1 cellular context compared by ENCODE assay signal in the genomic region with DNA sequence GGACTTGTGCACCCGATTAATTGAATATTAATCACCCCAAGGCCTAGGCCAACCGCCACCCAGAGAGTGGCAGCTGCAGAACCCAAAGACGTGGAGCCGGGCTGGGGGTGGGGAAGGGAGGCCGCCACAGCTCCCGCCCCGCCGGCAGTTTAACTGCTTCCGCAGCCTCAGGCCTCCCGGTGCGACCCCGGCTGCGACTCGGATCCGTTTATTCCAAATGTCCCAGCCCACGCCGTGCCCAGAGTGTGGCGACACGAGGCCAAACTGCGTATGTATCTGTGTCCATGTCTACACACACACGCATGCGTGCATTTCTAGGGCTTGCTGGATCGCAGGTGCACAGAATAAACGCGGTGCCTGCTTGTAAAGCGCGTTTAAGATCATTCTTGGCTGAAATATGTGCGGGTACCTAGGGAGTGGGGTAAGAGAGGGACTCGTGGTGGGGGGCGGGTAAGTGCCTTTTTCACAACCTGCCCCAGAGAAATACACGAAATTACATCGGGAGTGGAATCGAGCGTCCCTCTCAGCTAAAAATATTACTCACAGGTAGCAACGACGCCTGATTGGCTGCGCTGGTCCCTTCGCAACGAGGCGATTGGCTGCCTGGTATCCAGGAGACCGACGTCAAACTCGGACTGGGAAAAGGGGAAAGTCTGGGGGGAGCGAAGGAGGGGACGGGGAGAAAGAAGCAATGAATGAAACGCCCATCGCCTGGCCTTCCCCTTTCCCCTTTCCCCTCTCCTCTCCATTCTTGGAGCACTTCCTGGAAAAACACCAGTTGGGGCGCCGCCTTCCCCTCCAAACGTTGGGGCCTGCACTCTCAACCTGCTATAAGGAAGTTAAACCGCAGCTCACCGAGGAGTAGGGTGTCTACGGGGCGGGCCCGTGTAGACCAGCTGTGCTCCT.
A peak's percentile ranks its signal among the peaks of the same experiment; 100 is the strongest.
TF ChIP-seq lines count a peak whose summit lies in the region.

No MANE protein-coding gene starts in this region.

TF ChIP-seq in HepG2, 621 proteins besides CTCF, POLR2A, EP300 and RAD21 (continued from another document and continues in another):
- TF ChIP-seq MEIS1 (CRISPR knock-in tag; IDR thresholded peaks at IDR 0.05; ENCODE audit: borderline replicate concordance) (peak; percentile 7; the same call in 1 of the 2 replicates), MTA3 (CRISPR knock-in tag; IDR thresholded peaks at IDR 0.05) (no peak), YEATS2 (CRISPR knock-in tag; IDR thresholded peaks at IDR 0.05; ENCODE audit: borderline replicate concordance) (no peak), BORCS8-MEF2B (CRISPR knock-in tag; IDR thresholded peaks at IDR 0.05) (peak; percentile 43), ZBTB38 (CRISPR knock-in tag; IDR thresholded peaks at IDR 0.05) (peak; percentile 83), ATF2 (CRISPR knock-in tag; IDR thresholded peaks at IDR 0.05) (peak; percentile 67), ZNF251 (CRISPR knock-in tag; IDR thresholded peaks at IDR 0.05) (no peak), U2AF1 (optimal IDR thresholded peaks at IDR 0.05; ENCODE audit: low read depth, low read length) (peak; percentile 90), PITX1 (CRISPR knock-in tag; IDR thresholded peaks at IDR 0.05) (no peak), ZNF878 (CRISPR knock-in tag; IDR thresholded peaks at IDR 0.05) (peak; percentile 78; the same call in 1 of the 2 replicates), ATF7 (IDR thresholded peaks at IDR 0.05) (no peak), ATF7 (CRISPR knock-in tag; IDR thresholded peaks at IDR 0.05) (0 out of 2 replicates have a peak, but pooled peaks have one; percentile 37), ZNF569 (CRISPR knock-in tag; IDR thresholded peaks at IDR 0.05; ENCODE audit: borderline replicate concordance) (no peak), RARG (CRISPR knock-in tag; IDR thresholded peaks at IDR 0.05; ENCODE audit: low read depth) (no peak), HNF4G (IDR thresholded peaks at IDR 0.05; ENCODE audit: borderline replicate concordance, low read depth, low read length) (peak; percentile 16; the same call in 1 of the 2 replicates), HNF4G (CRISPR knock-in tag; IDR thresholded peaks at IDR 0.05; ENCODE audit: borderline replicate concordance, low read depth) (peak; percentile 20; the same call in 1 of the 2 replicates), ZNF224 (CRISPR knock-in tag; IDR thresholded peaks at IDR 0.05) (peak; percentile 73; the same call in 1 of the 2 replicates), DZIP1 (CRISPR knock-in tag; IDR thresholded peaks at IDR 0.05) (peak; percentile 70), ZNF136 (CRISPR knock-in tag; IDR thresholded peaks at IDR 0.05; ENCODE audit: low read depth) (0 out of 2 replicates have a peak, but pooled peaks have one; percentile 16), BCL6 (CRISPR knock-in tag; IDR thresholded peaks at IDR 0.05) (peak; percentile 40), ZNF552 (CRISPR knock-in tag; IDR thresholded peaks at IDR 0.05; ENCODE audit: borderline replicate concordance) (no peak), ZNF3 (CRISPR knock-in tag; IDR thresholded peaks at IDR 0.05) (no peak), SMARCE1 (IDR thresholded peaks at IDR 0.05; ENCODE audit: borderline replicate concordance) (no peak)
- TF ChIP-seq, protein P1, sequence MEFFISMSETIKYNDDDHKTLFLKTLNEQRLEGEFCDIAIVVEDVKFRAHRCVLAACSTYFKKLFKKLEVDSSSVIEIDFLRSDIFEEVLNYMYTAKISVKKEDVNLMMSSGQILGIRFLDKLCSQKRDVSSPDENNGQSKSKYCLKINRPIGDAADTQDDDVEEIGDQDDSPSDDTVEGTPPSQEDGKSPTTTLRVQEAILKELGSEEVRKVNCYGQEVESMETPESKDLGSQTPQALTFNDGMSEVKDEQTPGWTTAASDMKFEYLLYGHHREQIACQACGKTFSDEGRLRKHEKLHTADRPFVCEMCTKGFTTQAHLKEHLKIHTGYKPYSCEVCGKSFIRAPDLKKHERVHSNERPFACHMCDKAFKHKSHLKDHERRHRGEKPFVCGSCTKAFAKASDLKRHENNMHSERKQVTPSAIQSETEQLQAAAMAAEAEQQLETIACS (CRISPR knock-in tag; IDR thresholded peaks at IDR 0.05) = no peak; the same call in 1 of the 2 replicates
- TF ChIP-seq, protein P2, sequence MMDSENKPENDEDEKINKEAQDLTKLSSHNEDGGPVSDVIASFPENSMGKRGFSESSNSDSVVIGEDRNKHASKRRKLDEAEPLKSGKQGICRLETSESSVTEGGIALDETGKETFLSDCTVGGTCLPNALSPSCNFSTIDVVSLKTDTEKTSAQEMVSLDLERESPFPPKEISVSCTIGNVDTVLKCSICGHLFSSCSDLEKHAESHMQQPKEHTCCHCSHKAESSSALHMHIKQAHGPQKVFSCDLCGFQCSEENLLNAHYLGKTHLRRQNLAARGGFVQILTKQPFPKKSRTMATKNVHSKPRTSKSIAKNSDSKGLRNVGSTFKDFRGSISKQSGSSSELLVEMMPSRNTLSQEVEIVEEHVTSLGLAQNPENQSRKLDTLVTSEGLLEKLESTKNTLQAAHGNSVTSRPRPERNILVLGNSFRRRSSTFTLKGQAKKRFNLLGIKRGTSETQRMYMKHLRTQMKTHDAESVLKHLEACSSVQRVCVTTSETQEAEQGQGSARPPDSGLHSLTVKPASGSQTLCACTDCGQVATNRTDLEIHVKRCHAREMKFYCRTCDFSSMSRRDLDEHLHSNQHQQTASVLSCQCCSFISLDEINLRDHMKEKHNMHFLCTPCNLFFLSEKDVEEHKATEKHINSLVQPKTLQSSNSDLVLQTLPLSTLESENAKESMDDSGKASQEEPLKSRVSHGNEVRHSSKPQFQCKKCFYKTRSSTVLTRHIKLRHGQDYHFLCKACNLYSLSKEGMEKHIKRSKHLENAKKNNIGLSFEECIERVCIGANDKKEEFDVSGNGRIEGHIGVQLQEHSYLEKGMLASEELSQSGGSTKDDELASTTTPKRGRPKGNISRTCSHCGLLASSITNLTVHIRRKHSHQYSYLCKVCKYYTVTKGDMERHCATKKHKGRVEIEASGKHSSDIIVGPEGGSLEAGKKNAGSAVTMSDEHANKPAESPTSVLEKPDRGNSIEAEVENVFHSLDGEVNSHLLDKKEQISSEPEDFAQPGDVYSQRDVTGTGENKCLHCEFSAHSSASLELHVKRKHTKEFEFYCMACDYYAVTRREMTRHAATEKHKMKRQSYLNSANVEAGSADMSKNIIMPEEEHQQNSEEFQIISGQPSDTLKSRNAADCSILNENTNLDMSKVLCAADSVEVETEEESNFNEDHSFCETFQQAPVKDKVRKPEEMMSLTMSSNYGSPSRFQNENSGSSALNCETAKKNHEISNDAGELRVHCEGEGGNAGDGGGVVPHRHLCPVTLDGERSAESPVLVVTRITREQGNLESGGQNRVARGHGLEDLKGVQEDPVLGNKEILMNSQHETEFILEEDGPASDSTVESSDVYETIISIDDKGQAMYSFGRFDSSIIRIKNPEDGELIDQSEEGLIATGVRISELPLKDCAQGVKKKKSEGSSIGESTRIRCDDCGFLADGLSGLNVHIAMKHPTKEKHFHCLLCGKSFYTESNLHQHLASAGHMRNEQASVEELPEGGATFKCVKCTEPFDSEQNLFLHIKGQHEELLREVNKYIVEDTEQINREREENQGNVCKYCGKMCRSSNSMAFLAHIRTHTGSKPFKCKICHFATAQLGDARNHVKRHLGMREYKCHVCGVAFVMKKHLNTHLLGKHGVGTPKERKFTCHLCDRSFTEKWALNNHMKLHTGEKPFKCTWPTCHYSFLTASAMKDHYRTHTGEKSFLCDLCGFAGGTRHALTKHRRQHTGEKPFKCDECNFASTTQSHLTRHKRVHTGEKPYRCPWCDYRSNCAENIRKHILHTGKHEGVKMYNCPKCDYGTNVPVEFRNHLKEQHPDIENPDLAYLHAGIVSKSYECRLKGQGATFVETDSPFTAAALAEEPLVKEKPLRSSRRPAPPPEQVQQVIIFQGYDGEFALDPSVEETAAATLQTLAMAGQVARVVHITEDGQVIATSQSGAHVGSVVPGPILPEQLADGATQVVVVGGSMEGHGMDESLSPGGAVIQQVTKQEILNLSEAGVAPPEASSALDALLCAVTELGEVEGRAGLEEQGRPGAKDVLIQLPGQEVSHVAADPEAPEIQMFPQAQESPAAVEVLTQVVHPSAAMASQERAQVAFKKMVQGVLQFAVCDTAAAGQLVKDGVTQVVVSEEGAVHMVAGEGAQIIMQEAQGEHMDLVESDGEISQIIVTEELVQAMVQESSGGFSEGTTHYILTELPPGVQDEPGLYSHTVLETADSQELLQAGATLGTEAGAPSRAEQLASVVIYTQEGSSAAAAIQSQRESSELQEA (CRISPR knock-in tag; IDR thresholded peaks at IDR 0.05; ENCODE audit: not compliant biosample characterization) = no peak
- TF ChIP-seq, protein P3, sequence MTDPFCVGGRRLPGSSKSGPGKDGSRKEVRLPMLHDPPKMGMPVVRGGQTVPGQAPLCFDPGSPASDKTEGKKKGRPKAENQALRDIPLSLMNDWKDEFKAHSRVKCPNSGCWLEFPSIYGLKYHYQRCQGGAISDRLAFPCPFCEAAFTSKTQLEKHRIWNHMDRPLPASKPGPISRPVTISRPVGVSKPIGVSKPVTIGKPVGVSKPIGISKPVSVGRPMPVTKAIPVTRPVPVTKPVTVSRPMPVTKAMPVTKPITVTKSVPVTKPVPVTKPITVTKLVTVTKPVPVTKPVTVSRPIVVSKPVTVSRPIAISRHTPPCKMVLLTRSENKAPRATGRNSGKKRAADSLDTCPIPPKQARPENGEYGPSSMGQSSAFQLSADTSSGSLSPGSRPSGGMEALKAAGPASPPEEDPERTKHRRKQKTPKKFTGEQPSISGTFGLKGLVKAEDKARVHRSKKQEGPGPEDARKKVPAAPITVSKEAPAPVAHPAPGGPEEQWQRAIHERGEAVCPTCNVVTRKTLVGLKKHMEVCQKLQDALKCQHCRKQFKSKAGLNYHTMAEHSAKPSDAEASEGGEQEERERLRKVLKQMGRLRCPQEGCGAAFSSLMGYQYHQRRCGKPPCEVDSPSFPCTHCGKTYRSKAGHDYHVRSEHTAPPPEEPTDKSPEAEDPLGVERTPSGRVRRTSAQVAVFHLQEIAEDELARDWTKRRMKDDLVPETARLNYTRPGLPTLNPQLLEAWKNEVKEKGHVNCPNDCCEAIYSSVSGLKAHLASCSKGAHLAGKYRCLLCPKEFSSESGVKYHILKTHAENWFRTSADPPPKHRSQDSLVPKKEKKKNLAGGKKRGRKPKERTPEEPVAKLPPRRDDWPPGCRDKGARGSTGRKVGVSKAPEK (CRISPR knock-in tag; IDR thresholded peaks at IDR 0.05; ENCODE audit: borderline replicate concordance) = 0 out of 2 replicates have a peak, but pooled peaks have one; percentile 86
- TF ChIP-seq, protein P4, sequence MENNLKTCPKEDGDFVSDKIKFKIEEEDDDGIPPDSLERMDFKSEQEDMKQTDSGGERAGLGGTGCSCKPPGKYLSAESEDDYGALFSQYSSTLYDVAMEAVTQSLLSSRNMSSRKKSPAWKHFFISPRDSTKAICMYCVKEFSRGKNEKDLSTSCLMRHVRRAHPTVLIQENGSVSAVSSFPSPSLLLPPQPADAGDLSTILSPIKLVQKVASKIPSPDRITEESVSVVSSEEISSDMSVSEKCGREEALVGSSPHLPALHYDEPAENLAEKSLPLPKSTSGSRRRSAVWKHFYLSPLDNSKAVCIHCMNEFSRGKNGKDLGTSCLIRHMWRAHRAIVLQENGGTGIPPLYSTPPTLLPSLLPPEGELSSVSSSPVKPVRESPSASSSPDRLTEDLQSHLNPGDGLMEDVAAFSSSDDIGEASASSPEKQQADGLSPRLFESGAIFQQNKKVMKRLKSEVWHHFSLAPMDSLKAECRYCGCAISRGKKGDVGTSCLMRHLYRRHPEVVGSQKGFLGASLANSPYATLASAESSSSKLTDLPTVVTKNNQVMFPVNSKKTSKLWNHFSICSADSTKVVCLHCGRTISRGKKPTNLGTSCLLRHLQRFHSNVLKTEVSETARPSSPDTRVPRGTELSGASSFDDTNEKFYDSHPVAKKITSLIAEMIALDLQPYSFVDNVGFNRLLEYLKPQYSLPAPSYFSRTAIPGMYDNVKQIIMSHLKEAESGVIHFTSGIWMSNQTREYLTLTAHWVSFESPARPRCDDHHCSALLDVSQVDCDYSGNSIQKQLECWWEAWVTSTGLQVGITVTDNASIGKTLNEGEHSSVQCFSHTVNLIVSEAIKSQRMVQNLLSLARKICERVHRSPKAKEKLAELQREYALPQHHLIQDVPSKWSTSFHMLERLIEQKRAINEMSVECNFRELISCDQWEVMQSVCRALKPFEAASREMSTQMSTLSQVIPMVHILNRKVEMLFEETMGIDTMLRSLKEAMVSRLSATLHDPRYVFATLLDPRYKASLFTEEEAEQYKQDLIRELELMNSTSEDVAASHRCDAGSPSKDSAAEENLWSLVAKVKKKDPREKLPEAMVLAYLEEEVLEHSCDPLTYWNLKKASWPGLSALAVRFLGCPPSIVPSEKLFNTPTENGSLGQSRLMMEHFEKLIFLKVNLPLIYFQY (CRISPR knock-in tag; IDR thresholded peaks at IDR 0.05; ENCODE audit: borderline replicate concordance) = peak; percentile 31; the same call in 1 of the 2 replicates
